In the genomic region with DNA sequence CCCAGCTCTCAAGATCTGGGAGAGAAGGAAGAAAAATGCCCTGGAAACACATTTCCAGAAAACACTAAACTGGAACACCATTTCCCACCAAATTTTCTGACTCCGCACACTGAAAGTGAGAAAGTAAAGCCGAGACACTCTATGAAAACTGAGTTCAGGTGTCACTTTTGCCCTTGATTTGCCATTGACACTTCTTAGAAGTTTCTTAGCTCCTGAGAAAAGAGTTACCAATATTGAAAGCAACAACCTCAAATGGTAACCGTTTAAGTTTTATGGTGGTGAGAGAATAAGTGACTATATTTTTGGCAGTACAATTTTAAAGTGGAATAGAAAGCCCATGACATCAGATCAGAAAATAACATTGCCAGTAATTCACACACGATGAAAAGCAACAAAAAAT, we compare ENCODE assay signal across 1 cellular context.
TF ChIP-seq lines count a peak whose summit lies in the region.

No MANE protein-coding gene starts in this region.

TF ChIP-seq in GM23338, 12 proteins besides CTCF, POLR2A, EP300 and RAD21 (continued from another document):
- TF ChIP-seq, protein P1, sequence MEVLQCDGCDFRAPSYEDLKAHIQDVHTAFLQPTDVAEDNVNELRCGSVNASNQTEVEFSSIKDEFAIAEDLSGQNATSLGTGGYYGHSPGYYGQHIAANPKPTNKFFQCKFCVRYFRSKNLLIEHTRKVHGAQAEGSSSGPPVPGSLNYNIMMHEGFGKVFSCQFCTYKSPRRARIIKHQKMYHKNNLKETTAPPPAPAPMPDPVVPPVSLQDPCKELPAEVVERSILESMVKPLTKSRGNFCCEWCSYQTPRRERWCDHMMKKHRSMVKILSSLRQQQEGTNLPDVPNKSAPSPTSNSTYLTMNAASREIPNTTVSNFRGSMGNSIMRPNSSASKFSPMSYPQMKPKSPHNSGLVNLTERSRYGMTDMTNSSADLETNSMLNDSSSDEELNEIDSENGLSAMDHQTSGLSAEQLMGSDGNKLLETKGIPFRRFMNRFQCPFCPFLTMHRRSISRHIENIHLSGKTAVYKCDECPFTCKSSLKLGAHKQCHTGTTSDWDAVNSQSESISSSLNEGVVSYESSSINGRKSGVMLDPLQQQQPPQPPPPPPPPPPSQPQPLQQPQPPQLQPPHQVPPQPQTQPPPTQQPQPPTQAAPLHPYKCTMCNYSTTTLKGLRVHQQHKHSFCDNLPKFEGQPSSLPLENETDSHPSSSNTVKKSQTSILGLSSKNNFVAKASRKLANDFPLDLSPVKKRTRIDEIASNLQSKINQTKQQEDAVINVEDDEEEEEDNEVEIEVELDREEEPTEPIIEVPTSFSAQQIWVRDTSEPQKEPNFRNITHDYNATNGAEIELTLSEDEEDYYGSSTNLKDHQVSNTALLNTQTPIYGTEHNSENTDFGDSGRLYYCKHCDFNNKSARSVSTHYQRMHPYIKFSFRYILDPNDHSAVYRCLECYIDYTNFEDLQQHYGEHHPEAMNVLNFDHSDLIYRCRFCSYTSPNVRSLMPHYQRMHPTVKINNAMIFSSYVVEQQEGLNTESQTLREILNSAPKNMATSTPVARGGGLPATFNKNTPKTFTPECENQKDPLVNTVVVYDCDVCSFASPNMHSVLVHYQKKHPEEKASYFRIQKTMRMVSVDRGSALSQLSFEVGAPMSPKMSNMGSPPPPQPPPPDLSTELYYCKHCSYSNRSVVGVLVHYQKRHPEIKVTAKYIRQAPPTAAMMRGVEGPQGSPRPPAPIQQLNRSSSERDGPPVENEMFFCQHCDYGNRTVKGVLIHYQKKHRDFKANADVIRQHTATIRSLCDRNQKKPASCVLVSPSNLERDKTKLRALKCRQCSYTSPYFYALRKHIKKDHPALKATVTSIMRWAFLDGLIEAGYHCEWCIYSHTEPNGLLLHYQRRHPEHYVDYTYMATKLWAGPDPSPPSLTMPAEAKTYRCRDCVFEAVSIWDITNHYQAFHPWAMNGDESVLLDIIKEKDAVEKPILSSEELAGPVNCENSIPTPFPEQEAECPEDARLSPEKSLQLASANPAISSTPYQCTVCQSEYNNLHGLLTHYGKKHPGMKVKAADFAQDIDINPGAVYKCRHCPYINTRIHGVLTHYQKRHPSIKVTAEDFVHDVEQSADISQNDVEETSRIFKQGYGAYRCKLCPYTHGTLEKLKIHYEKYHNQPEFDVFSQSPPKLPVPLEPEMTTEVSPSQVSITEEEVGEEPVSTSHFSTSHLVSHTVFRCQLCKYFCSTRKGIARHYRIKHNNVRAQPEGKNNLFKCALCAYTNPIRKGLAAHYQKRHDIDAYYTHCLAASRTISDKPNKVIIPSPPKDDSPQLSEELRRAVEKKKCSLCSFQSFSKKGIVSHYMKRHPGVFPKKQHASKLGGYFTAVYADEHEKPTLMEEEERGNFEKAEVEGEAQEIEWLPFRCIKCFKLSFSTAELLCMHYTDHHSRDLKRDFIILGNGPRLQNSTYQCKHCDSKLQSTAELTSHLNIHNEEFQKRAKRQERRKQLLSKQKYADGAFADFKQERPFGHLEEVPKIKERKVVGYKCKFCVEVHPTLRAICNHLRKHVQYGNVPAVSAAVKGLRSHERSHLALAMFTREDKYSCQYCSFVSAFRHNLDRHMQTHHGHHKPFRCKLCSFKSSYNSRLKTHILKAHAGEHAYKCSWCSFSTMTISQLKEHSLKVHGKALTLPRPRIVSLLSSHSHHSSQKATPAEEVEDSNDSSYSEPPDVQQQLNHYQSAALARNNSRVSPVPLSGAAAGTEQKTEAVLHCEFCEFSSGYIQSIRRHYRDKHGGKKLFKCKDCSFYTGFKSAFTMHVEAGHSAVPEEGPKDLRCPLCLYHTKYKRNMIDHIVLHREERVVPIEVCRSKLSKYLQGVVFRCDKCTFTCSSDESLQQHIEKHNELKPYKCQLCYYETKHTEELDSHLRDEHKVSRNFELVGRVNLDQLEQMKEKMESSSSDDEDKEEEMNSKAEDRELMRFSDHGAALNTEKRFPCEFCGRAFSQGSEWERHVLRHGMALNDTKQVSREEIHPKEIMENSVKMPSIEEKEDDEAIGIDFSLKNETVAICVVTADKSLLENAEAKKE (CRISPR knock-in tag; IDR thresholded peaks at IDR 0.05): no peak
- TF ChIP-seq EZH2 (IDR thresholded peaks at IDR 0.05; ENCODE audit: low read depth, unreplicated experiment) (no peak), ETS1 (IDR thresholded peaks at IDR 0.05) (no peak), CREB1 (CRISPR knock-in tag; IDR thresholded peaks at IDR 0.05; ENCODE audit: low read depth) (no peak), ZNF331 (CRISPR knock-in tag; IDR thresholded peaks at IDR 0.05; ENCODE audit: low read depth) (no peak), JUNB (IDR thresholded peaks at IDR 0.05; ENCODE audit: unreplicated experiment) (no peak)
- TF ChIP-seq, protein P2, sequence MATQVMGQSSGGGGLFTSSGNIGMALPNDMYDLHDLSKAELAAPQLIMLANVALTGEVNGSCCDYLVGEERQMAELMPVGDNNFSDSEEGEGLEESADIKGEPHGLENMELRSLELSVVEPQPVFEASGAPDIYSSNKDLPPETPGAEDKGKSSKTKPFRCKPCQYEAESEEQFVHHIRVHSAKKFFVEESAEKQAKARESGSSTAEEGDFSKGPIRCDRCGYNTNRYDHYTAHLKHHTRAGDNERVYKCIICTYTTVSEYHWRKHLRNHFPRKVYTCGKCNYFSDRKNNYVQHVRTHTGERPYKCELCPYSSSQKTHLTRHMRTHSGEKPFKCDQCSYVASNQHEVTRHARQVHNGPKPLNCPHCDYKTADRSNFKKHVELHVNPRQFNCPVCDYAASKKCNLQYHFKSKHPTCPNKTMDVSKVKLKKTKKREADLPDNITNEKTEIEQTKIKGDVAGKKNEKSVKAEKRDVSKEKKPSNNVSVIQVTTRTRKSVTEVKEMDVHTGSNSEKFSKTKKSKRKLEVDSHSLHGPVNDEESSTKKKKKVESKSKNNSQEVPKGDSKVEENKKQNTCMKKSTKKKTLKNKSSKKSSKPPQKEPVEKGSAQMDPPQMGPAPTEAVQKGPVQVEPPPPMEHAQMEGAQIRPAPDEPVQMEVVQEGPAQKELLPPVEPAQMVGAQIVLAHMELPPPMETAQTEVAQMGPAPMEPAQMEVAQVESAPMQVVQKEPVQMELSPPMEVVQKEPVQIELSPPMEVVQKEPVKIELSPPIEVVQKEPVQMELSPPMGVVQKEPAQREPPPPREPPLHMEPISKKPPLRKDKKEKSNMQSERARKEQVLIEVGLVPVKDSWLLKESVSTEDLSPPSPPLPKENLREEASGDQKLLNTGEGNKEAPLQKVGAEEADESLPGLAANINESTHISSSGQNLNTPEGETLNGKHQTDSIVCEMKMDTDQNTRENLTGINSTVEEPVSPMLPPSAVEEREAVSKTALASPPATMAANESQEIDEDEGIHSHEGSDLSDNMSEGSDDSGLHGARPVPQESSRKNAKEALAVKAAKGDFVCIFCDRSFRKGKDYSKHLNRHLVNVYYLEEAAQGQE (IDR thresholded peaks at IDR 0.05; ENCODE audit: unreplicated experiment): no peak
TF ChIP-seq in GM23338: peak in this region for 0.
